ENCODE assay signal across 8 cellular contexts in the genomic region with DNA sequence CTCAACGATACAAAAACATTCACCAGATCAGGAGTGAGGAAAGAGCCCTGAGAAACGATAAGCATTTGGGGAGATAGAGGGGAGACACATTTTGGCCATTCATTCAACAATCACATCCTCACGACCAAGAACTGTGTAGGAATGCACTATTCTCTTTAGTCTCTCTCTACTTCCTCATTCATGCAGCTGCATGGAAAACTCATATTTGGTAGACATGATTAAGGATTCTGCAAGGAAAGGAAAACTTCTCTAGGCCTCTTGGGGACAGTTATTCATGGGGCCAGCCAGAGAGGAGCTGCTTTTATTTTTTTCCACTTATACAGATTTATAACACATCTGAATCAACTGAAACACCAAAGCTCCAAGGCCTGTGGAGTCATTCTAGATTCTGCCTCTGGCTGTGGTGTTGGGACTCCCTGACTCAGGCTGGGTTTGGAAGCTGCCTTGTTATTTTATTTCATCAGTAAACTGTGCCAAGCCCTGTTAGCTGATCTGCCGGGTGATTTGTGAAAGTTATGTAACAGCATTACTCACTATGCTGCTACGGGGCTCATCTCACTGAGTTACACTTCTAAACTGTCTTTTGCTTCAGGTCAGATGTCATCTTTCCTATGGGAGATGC.
A peak's percentile ranks its signal among the peaks of the same experiment; 100 is the strongest.
DNase-seq lines count a peak whose midpoint lies in the region; ATAC-seq and TF ChIP-seq lines count a peak whose summit lies in the region.

No MANE protein-coding gene starts in this region.

- H3K9me3 Mint-ChIP-seq in activated T-helper 1 cell treated with anti-CD3 and anti-CD28 coated beads, Interleukin-12 subunit alpha, Interleukin-12 subunit beta, Interleukin-2, Interleukin-4 antibody, amounts not matched to agents 30 ng/mL and 10 ng/mL and 1 ng/mL, durations not matched to agents 14 hours and 24 hours and 36 hours = no peaks in the 10 kb centered on the region

- H3K4me3 Mint-ChIP-seq in activated T-helper 1 cell treated with anti-CD3 and anti-CD28 coated beads, Interleukin-12 subunit alpha, Interleukin-12 subunit beta, Interleukin-2, Interleukin-4 antibody, amounts not matched to agents 30 ng/mL and 10 ng/mL and 1 ng/mL, durations not matched to agents 14 hours and 24 hours and 36 hours = no peak overlapping the region

- TF ChIP-seq CTCF in fibroblast of the aortic adventitia (IDR thresholded peaks at IDR 0.05; ENCODE audit: insufficient read depth, low read length) = no peak

- H3K9ac ChIP-seq in rectal smooth muscle tissue (ENCODE audit: low read length) = no peak overlapping the region

- H3K36me3 Mint-ChIP-seq in activated T-helper 1 cell treated with anti-CD3 and anti-CD28 coated beads, Interleukin-12 subunit alpha, Interleukin-12 subunit beta, Interleukin-2, Interleukin-4 antibody, amounts not matched to agents 30 ng/mL and 10 ng/mL and 1 ng/mL, durations not matched to agents 14 hours and 24 hours and 36 hours (ENCODE audit: low read depth) = peaks cover 4% of the 10 kb centered on the region

- no peak for ATAC-seq in GM21576 (IDR thresholded peaks at IDR 0.05; ENCODE audit: unreplicated experiment)
- no peak for ATAC-seq in HG02642 (IDR thresholded peaks at IDR 0.05; ENCODE audit: poor library complexity, unreplicated experiment)

- peak overlapping the region; percentile 87 for H3K27ac ChIP-seq in rectal smooth muscle tissue (ENCODE audit: low read depth, low read length)

- DNase-seq in ELR (ENCODE audit: low read depth) = peak; percentile 93
- DNase-seq in SIG-M5 (lab: John Stamatoyannopoulos, UW) = peak; percentile 75
- peak; percentile 96 for DNase-seq in fibroblast of the aortic adventitia (ENCODE audit: low read depth)
- DNase-seq in NCI-H1105 treated with DMSO at 0.1 percent for 48 hours (lab: John Stamatoyannopoulos, UW) = no peak
- no peak for DNase-seq in activated T-helper 1 cell treated with anti-CD3 and anti-CD28 coated beads, Interleukin-12 subunit alpha, Interleukin-12 subunit beta, Interleukin-2, Interleukin-4 antibody, amounts not matched to agents 30 ng/mL and 10 ng/mL and 1 ng/mL, durations not matched to agents 14 hours and 24 hours and 36 hours (ENCODE audit: low spot score)

- H3K4me1 Mint-ChIP-seq in activated T-helper 1 cell treated with anti-CD3 and anti-CD28 coated beads, Interleukin-12 subunit alpha, Interleukin-12 subunit beta, Interleukin-2, Interleukin-4 antibody, amounts not matched to agents 30 ng/mL and 10 ng/mL and 1 ng/mL, durations not matched to agents 14 hours and 24 hours and 36 hours (ENCODE audit: low read depth) = peaks cover 10% of the 10 kb centered on the region

- no peaks in the 10 kb centered on the region for H3K36me3 ChIP-seq in rectal smooth muscle tissue (ENCODE audit: control insufficient read depth, insufficient read depth, low read length)

- H3K4me3 ChIP-seq in fibroblast of the aortic adventitia (ENCODE audit: low read depth, low read length) = no peak overlapping the region
- H3K4me3 ChIP-seq in rectal smooth muscle tissue (ENCODE audit: low read length) = no peak overlapping the region

- H3K27ac Mint-ChIP-seq in activated T-helper 1 cell treated with anti-CD3 and anti-CD28 coated beads, Interleukin-12 subunit alpha, Interleukin-12 subunit beta, Interleukin-2, Interleukin-4 antibody, amounts not matched to agents 30 ng/mL and 10 ng/mL and 1 ng/mL, durations not matched to agents 14 hours and 24 hours and 36 hours = no peak overlapping the region

- peaks cover under 1% of the 10 kb centered on the region for H3K27me3 Mint-ChIP-seq in activated T-helper 1 cell treated with anti-CD3 and anti-CD28 coated beads, Interleukin-12 subunit alpha, Interleukin-12 subunit beta, Interleukin-2, Interleukin-4 antibody, amounts not matched to agents 30 ng/mL and 10 ng/mL and 1 ng/mL, durations not matched to agents 14 hours and 24 hours and 36 hours (ENCODE audit: insufficient read depth)

- intact Hi-C loops in activated T-helper 1 cell treated with anti-CD3 and anti-CD28 coated beads, Interleukin-12 subunit alpha, Interleukin-12 subunit beta, Interleukin-2, Interleukin-4 antibody, amounts not matched to agents 30 ng/mL and 10 ng/mL and 1 ng/mL, durations not matched to agents 14 hours and 24 hours and 36 hours (cut with micrococcal nuclease) = no loop called here

- H3K27me3 ChIP-seq in rectal smooth muscle tissue (ENCODE audit: control insufficient read depth, insufficient read depth, low read length) = no peaks in the 10 kb centered on the region

- peaks cover 28% of the 10 kb centered on the region for H3K4me1 ChIP-seq in rectal smooth muscle tissue (ENCODE audit: control insufficient read depth, insufficient read depth, low read length)

Comparison
In these comparisons a context has a peak if more than half of its experiments do, and no peak if none do; other contexts are left out.
1. DNase-seq: peak in ELR (single experiment), SIG-M5 (single experiment) and fibroblast of the aortic adventitia (single experiment); none in NCI-H1105 treated with DMSO at 0.1 percent for 48 hours (single experiment) and activated T-helper 1 cell treated with anti-CD3 and anti-CD28 coated beads, Interleukin-12 subunit alpha, Interleukin-12 subunit beta, Interleukin-2, Interleukin-4 antibody, amounts not matched to agents 30 ng/mL and 10 ng/mL and 1 ng/mL, durations not matched to agents 14 hours and 24 hours and 36 hours (single experiment).